8 cellular contexts compared by ENCODE assay signal in the genomic region with DNA sequence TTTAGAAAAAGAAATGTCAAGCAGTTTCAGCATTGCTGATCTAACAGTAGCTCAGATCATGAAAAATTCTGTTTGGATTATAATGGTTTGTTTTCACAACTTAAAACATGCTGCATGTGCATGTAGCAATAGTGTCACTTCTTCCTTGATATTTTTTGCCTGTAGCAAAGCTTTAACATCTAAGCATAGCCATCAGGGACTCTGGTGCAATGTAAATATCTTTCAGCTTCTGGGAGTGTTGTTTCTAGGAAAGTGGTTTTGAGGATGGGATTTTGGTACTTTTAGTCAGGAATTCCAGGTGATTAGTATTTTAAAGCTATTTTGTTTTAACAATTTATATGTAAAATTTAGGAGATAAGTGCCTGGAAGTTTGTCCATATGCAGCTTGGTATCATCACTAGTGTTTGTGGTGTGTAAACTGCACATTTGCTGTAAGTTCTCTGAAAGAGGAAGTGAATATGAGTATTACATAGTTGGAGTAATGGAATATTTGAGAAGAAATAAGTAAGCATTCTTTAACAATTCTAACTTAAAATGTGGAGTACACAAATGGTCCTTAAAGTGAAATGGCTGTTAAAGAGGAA. TPM values are rescaled to one million over a fixed set of nuclear protein-coding genes. Genes with fewer than 3 reads are reported as not detected.
DNase-seq lines count a peak whose midpoint lies in the region; ATAC-seq, FAIRE-seq and TF ChIP-seq lines count a peak whose summit lies in the region.

No MANE protein-coding gene starts in this region.

- FAIRE-seq in A549 (lab: Jason Lieb, UNC) = no peak

- TF ChIP-seq POLR2A in A549 (IDR thresholded peaks at IDR 0.05; ENCODE audit: low read length) = no peak
- TF ChIP-seq POLR2A in right lobe of liver (IDR thresholded peaks at IDR 0.05) = no peak

- H3K27ac ChIP-seq in A549 (peak overlapping the region; percentile 93; a peak in 2 of 6 replicates), right lobe of liver (peak overlapping the region; percentile 93 to 98 (median 97)), urinary bladder (ENCODE audit: low read depth) (no peak overlapping the region)

- POLR2A ChIA-PET in A549 (lab: Yijun Ruan, JAX) = interaction anchor here (1.0 kb wide), 1 partner anchor 8 kb away, joined by 3 read pairs; no protein-coding TSS in a partner anchor

- TF ChIP-seq CTCF in A549 (IDR thresholded peaks at IDR 0.05) = no peak
- no peak for TF ChIP-seq CTCF in HFFc6 (IDR thresholded peaks at IDR 0.05)
- TF ChIP-seq CTCF in right lobe of liver (IDR thresholded peaks at IDR 0.05) = no peak

- H3K9me3 ChIP-seq in A549 = no peaks in the 10 kb centered on the region
- H3K9me3 ChIP-seq in right lobe of liver = no peaks in the 10 kb centered on the region

- H3K4me2 ChIP-seq in A549 = peak overlapping the region; percentile 94

- H3K36me3 ChIP-seq in right lobe of liver = no peaks in the 10 kb centered on the region
- no peaks in the 10 kb centered on the region for H3K36me3 ChIP-seq in urinary bladder (ENCODE audit: insufficient read depth)

- peaks cover 51% of the 10 kb centered on the region for H3K4me1 Mint-ChIP-seq in HFFc6 (ENCODE audit: low read depth)
- H3K4me1 Mint-ChIP-seq in activated naive CD8-positive, alpha-beta T cell treated with anti-CD3 and anti-CD28 coated beads for 36 hours = peaks cover 47% of the 10 kb centered on the region

- H3K27ac Mint-ChIP-seq in HFFc6 = peak overlapping the region; percentile 92
- peak overlapping the region; percentile 97 for H3K27ac Mint-ChIP-seq in activated naive CD8-positive, alpha-beta T cell treated with anti-CD3 and anti-CD28 coated beads for 36 hours

- peaks cover 24% of the 10 kb centered on the region for H3K4me1 ChIP-seq in A549
- H3K4me1 ChIP-seq in right lobe of liver = peaks cover 0 to 37% (median 6%) of the 10 kb centered on the region in 4 donors
- peaks cover 1% of the 10 kb centered on the region for H3K4me1 ChIP-seq in urinary bladder (ENCODE audit: insufficient read depth)

- intact Hi-C loops in right lobe of liver (cut with DNase I) = no loop called here

- CTCF ChIA-PET in A549 (lab: Yijun Ruan, JAX) = interaction anchor here (0.8 to 3.3 kb wide), 7 partner anchors 13 to 100 kb away, joined by 3 to 12 read pairs (median 4); a partner anchor contains a TSS

- TF ChIP-seq RAD21 in A549 (conservative IDR thresholded peaks at IDR 0.05 in 1 of 2, IDR thresholded peaks at IDR 0.05 in 1 of 2) = no peak

- DNase-seq in A549 (ENCODE audit: low read depth in 1 of 2, low spot score in 1 of 2) (no peak), HFFc6 (no peak), right lobe of liver (no peak), retina (no peak), COR-L47 (lab: John Stamatoyannopoulos, UW) (no peak)
- no peak for DNase-seq in activated naive CD8-positive, alpha-beta T cell treated with anti-CD3 and anti-CD28 coated beads for 36 hours
- DNase-seq in activated CD4-positive, alpha-beta T cell treated with anti-CD3 and anti-CD28 coated beads for 4 hours = no peak

- no peak for TF ChIP-seq EP300 in A549 (IDR thresholded peaks at IDR 0.05)

- H3K4me3 ChIP-seq in A549 (peak overlapping the region; percentile 88), right lobe of liver (peak overlapping the region; percentile 74 to 89 (median 82)), urinary bladder (ENCODE audit: low read depth, low read length) (peak overlapping the region; percentile 94)

- no peaks in the 10 kb centered on the region for H3K27me3 ChIP-seq in right lobe of liver

- H3K9me3 Mint-ChIP-seq in HFFc6 = no peaks in the 10 kb centered on the region
- peaks cover 3% of the 10 kb centered on the region for H3K9me3 Mint-ChIP-seq in activated naive CD8-positive, alpha-beta T cell treated with anti-CD3 and anti-CD28 coated beads for 36 hours

- ATAC-seq in A549 = no peak
- no peak for ATAC-seq in right lobe of liver

- peaks cover 20% of the 10 kb centered on the region for H3K36me3 Mint-ChIP-seq in HFFc6 (ENCODE audit: low read depth)
- H3K36me3 Mint-ChIP-seq in activated naive CD8-positive, alpha-beta T cell treated with anti-CD3 and anti-CD28 coated beads for 36 hours = peaks cover 36% of the 10 kb centered on the region

- H3K27me3 Mint-ChIP-seq in HFFc6 (ENCODE audit: insufficient read depth) = no peaks in the 10 kb centered on the region; the same call in 1 of the 2 replicates
- no peaks in the 10 kb centered on the region for H3K27me3 Mint-ChIP-seq in activated naive CD8-positive, alpha-beta T cell treated with anti-CD3 and anti-CD28 coated beads for 36 hours

- peak overlapping the region; percentile 98 for H3K4me3 Mint-ChIP-seq in HFFc6
- H3K4me3 Mint-ChIP-seq in activated naive CD8-positive, alpha-beta T cell treated with anti-CD3 and anti-CD28 coated beads for 36 hours = peak overlapping the region; percentile 97

TF ChIP-seq in A549, 52 proteins besides CTCF, POLR2A, EP300 and RAD21 (continues in another document):
- no peak for TF ChIP-seq NPAS2 (CRISPR knock-in tag; IDR thresholded peaks at IDR 0.05; ENCODE audit: borderline replicate concordance)
- no peak for TF ChIP-seq RARB (CRISPR knock-in tag; IDR thresholded peaks at IDR 0.05)
- TF ChIP-seq SMC3 (IDR thresholded peaks at IDR 0.05) = no peak
- no peak for TF ChIP-seq ESRRA (IDR thresholded peaks at IDR 0.05; ENCODE audit: borderline replicate concordance, low read length)
- TF ChIP-seq TP53 (CRISPR knock-in tag; IDR thresholded peaks at IDR 0.05) = no peak
- TF ChIP-seq HOXB5 (CRISPR knock-in tag; IDR thresholded peaks at IDR 0.05) = no peak
- TF ChIP-seq, protein P1, sequence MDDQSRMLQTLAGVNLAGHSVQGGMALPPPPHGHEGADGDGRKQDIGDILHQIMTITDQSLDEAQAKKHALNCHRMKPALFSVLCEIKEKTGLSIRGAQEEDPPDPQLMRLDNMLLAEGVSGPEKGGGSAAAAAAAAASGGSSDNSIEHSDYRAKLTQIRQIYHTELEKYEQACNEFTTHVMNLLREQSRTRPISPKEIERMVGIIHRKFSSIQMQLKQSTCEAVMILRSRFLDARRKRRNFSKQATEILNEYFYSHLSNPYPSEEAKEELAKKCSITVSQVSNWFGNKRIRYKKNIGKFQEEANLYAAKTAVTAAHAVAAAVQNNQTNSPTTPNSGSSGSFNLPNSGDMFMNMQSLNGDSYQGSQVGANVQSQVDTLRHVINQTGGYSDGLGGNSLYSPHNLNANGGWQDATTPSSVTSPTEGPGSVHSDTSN (IDR thresholded peaks at IDR 0.05) = no peak
- TF ChIP-seq, protein P2, sequence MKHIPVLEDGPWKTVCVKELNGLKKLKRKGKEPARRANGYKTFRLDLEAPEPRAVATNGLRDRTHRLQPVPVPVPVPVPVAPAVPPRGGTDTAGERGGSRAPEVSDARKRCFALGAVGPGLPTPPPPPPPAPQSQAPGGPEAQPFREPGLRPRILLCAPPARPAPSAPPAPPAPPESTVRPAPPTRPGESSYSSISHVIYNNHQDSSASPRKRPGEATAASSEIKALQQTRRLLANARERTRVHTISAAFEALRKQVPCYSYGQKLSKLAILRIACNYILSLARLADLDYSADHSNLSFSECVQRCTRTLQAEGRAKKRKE (CRISPR knock-in tag; IDR thresholded peaks at IDR 0.05; ENCODE audit: low read depth) = no peak
- TF ChIP-seq JUN (IDR thresholded peaks at IDR 0.05) = no peak
- TF ChIP-seq MYC (IDR thresholded peaks at IDR 0.05; ENCODE audit: borderline replicate concordance, low read length) = no peak
- TF ChIP-seq NFE2L2 (conservative IDR thresholded peaks at IDR 0.05; ENCODE audit: low read length) = no peak
- no peak for TF ChIP-seq CBX2 (IDR thresholded peaks at IDR 0.05; ENCODE audit: borderline replicate concordance, low read depth)
- TF ChIP-seq, protein P3, sequence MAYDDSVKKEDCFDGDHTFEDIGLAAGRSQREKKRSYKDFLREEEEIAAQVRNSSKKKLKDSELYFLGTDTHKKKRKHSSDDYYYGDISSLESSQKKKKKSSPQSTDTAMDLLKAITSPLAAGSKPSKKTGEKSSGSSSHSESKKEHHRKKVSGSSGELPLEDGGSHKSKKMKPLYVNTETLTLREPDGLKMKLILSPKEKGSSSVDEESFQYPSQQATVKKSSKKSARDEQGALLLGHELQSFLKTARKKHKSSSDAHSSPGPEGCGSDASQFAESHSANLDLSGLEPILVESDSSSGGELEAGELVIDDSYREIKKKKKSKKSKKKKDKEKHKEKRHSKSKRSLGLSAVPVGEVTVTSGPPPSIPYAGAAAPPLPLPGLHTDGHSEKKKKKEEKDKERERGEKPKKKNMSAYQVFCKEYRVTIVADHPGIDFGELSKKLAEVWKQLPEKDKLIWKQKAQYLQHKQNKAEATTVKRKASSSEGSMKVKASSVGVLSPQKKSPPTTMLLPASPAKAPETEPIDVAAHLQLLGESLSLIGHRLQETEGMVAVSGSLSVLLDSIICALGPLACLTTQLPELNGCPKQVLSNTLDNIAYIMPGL (CRISPR knock-in tag; IDR thresholded peaks at IDR 0.05; ENCODE audit: borderline replicate concordance) = no peak
- no peak for TF ChIP-seq FOSB (CRISPR knock-in tag; IDR thresholded peaks at IDR 0.05)
- TF ChIP-seq, protein P4, sequence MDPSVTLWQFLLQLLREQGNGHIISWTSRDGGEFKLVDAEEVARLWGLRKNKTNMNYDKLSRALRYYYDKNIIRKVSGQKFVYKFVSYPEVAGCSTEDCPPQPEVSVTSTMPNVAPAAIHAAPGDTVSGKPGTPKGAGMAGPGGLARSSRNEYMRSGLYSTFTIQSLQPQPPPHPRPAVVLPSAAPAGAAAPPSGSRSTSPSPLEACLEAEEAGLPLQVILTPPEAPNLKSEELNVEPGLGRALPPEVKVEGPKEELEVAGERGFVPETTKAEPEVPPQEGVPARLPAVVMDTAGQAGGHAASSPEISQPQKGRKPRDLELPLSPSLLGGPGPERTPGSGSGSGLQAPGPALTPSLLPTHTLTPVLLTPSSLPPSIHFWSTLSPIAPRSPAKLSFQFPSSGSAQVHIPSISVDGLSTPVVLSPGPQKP (IDR thresholded peaks at IDR 0.05; ENCODE audit: low read depth, low read length) = no peak
- no peak for TF ChIP-seq HOXA7 (CRISPR knock-in tag; IDR thresholded peaks at IDR 0.05)
- no peak for TF ChIP-seq CHD4 (IDR thresholded peaks at IDR 0.05; ENCODE audit: borderline replicate concordance)
- no peak for TF ChIP-seq JUNB (IDR thresholded peaks at IDR 0.05)
- no peak for TF ChIP-seq CBX8 (IDR thresholded peaks at IDR 0.05)

RNA-seq across cellular contexts. Expression of a gene that starts 1.9 kb away (rescaled TPM):
- 10.5 and 13.0 TPM in 2 replicates for polyA plus RNA-seq in A549 (2011; rRNA removed)
- 2.5 and 2.9 TPM in 2 replicates for polyA plus RNA-seq in A549 (2012; cell fraction: cytosol; rRNA removed)
- 3.6 and 4.1 TPM in 2 replicates for polyA plus RNA-seq in A549 (2012; cell fraction: nucleus; rRNA removed)
- 9.9 to 11.1 TPM (median 11.1 TPM) in 3 replicates for polyA plus RNA-seq in A549 (2017; fragmentation: RNase III; extraction: RNeasy Plus Mini Kit Qiagen cat#74134 plus additional on column Dnase treatment)
- polyA minus RNA-seq in A549 (2011; rRNA and poly(A)+ RNA removed) = 10.8 and 17.3 TPM in 2 replicates
- total RNA-seq in HFFc6 (2021; fragmentation: NEBNext Ultra II Directional; extraction: Animal tissue kit (Norgen Biotek cat#: 25700)) = 10 to 100 TPM; 11.2 to 14.0 (median 12.9) TPM
- 10 to 100 TPM; 21.7 to 21.8 TPM for total RNA-seq in activated naive CD8-positive, alpha-beta T cell treated with anti-CD3 and anti-CD28 coated beads for 36 hours
- total RNA-seq in right lobe of liver = 10 to 100 TPM in 1 of 6 experiments, 1 to 10 TPM in 5; 8.2 to 10.4 (median 8.8) TPM
- 58.4 TPM for total RNA-seq in urinary bladder
- 13.0 TPM for polyA plus RNA-seq in urinary bladder
